Comparison of ENCODE assay signal across 15 cellular contexts in genomic region chr1:20405893-20406604, GRCh38.
DNase-seq lines count a peak whose midpoint lies in the region; TF ChIP-seq lines count a peak whose summit lies in the region.
"Had no signal": no experiment of that assay in that cellular context is flagged by ENCODE, and none has a peak within 500 bp of the region (broad histone marks: within the 10 kb centered on the region; RNA-seq: fewer than 3 reads in every experiment).

No MANE protein-coding gene starts in this region.

- H3K4me3 Mint-ChIP-seq in chondrocyte (ENCODE audit: unreplicated experiment), result no peak overlapping the region
- H3K4me3 Mint-ChIP-seq: activated T-helper 17 cell treated with anti-CD3 and anti-CD28 coated beads, Interleukin-2, amount 50 U/mL, for 72 hours; neural crest cell had no signal

- H3K9me3 Mint-ChIP-seq in chondrocyte (ENCODE audit: low read depth), result peaks cover 3% of the 10 kb centered on the region
- H3K9me3 Mint-ChIP-seq: activated T-helper 17 cell treated with anti-CD3 and anti-CD28 coated beads, Interleukin-2, amount 50 U/mL, for 72 hours; neural crest cell had no signal

- H3K4me1 Mint-ChIP-seq in chondrocyte (ENCODE audit: low read depth), result peaks cover 13% of the 10 kb centered on the region
- H3K4me1 Mint-ChIP-seq: activated T-helper 17 cell treated with anti-CD3 and anti-CD28 coated beads, Interleukin-2, amount 50 U/mL, for 72 hours; neural crest cell had no signal

- 0 out of 2 replicates have a peak, but pooled peaks cover 5% of the 10 kb centered on the region for H4K20me1 ChIP-seq in BLaER1

- DNase-seq in HT1080 (ENCODE audit: low read depth) (peak; percentile 45), chondrocyte (ENCODE audit: low spot score) (peak; percentile 41), mesenteric fat pad (ENCODE audit: low spot score) (peak; percentile 77), SW480 (ENCODE audit: low spot score) (no peak), DMS79 treated with DMSO at 0.1 percent for 48 hours (lab: John Stamatoyannopoulos, UW) (no peak), amniotic stem cell (lab: John Stamatoyannopoulos, UW) (no peak), vagina (ENCODE audit: extremely low spot score in 2 of 2) (no peak)
- DNase-seq: activated CD4-positive, CD25-positive, alpha-beta regulatory T cell; Caco-2; left lung; NCI-H524; stimulated activated CD8-positive, alpha-beta memory T cell treated with anti-CD3 and anti-CD28 coated beads, Interleukin-4, amount 100 ng/mL, for 48 hours had no signal

- H3K27me3 Mint-ChIP-seq in chondrocyte (ENCODE audit: low read depth), result peaks cover 21% of the 10 kb centered on the region

- no peaks in the 10 kb centered on the region for H3K36me3 Mint-ChIP-seq in chondrocyte (ENCODE audit: low read depth)

- no peak overlapping the region for H3K4me3 ChIP-seq in BLaER1
- no peak overlapping the region for H3K4me3 ChIP-seq in vagina
- H3K4me3 ChIP-seq: left lung had no signal

- H3K36me3 ChIP-seq in BLaER1 (no peaks in the 10 kb centered on the region), vagina (no peaks in the 10 kb centered on the region)
- H3K36me3 ChIP-seq: left lung had no signal

- H3K27ac Mint-ChIP-seq in chondrocyte (ENCODE audit: unreplicated experiment), result no peak overlapping the region
- H3K27ac Mint-ChIP-seq: activated T-helper 17 cell treated with anti-CD3 and anti-CD28 coated beads, Interleukin-2, amount 50 U/mL, for 72 hours had no signal

- intact Hi-C loops in vagina (cut with DNase I), result no loop called here

- H3K9ac ChIP-seq in BLaER1, result no peak overlapping the region

- no peak for TF ChIP-seq POLR2A in vagina (IDR thresholded peaks at IDR 0.05)

- TF ChIP-seq CTCF in chondrocyte (IDR thresholded peaks at IDR 0.05) (no peak), vagina (IDR thresholded peaks at IDR 0.05) (no peak)

- H3K4me1 ChIP-seq in BLaER1, result peaks cover 15% of the 10 kb centered on the region
- H3K4me1 ChIP-seq in vagina, result no peaks in the 10 kb centered on the region
- H3K4me1 ChIP-seq: Caco-2, left lung had no signal

- peak overlapping the region; percentile 55 for H3K4me2 ChIP-seq in BLaER1

- H3K9me3 ChIP-seq in BLaER1, result no peaks in the 10 kb centered on the region
- no peaks in the 10 kb centered on the region for H3K9me3 ChIP-seq in vagina
- H3K9me3 ChIP-seq: Caco-2, left lung had no signal

- H3K27ac ChIP-seq in BLaER1 (no peak overlapping the region), vagina (no peak overlapping the region)
- H3K27ac ChIP-seq: left lung had no signal

- H3K27me3 ChIP-seq in BLaER1, result no peaks in the 10 kb centered on the region
- no peaks in the 10 kb centered on the region for H3K27me3 ChIP-seq in vagina

Comparison
In these comparisons a context has a peak if more than half of its experiments do, and no peak if none do; other contexts are left out.
1. DNase-seq: peak in HT1080 (single experiment), chondrocyte (single experiment) and mesenteric fat pad (single experiment); none in SW480 (single experiment), DMS79 treated with DMSO at 0.1 percent for 48 hours (single experiment), amniotic stem cell (single experiment) and vagina (0 of 2).